ENCODE assay signal across 15 cellular contexts in genomic region chr12:52216107-52216506, GRCh38. TPM values are rescaled to one million over a fixed set of nuclear protein-coding genes. Genes with fewer than 3 reads are reported as not detected.
DNase-seq lines count a peak whose midpoint lies in the region; ATAC-seq and TF ChIP-seq lines count a peak whose summit lies in the region.
"Had no signal": no experiment of that assay in that cellular context is flagged by ENCODE, and none has a peak within 500 bp of the region (broad histone marks: within the 10 kb centered on the region; RNA-seq: fewer than 3 reads in every experiment).

No MANE protein-coding gene starts in this region.

- H3K4me1 Mint-ChIP-seq in osteocyte (ENCODE audit: unreplicated experiment) (peaks cover 42% of the 10 kb centered on the region), T-helper 17 cell (peaks cover 9% of the 10 kb centered on the region)

- H3K36me3 ChIP-seq in left ventricle myocardium inferior, result no peaks in the 10 kb centered on the region
- H3K36me3 ChIP-seq: upper lobe of left lung had no signal

- H3K9me3 ChIP-seq in left ventricle myocardium inferior (replicated peaks) (no peaks in the 10 kb centered on the region), T-helper 17 cell (ENCODE audit: control insufficient read depth, low read length, poor library complexity, severe bottlenecking) (no peaks in the 10 kb centered on the region)
- H3K9me3 ChIP-seq: upper lobe of left lung had no signal

- peaks cover 22% of the 10 kb centered on the region for H3K27me3 ChIP-seq in left ventricle myocardium inferior (ENCODE audit: low read depth)
- H3K27me3 ChIP-seq: upper lobe of left lung had no signal

- H3K4me1 ChIP-seq in left ventricle myocardium inferior, result peaks cover 5% of the 10 kb centered on the region

- ATAC-seq in T-helper 17 cell, result no peak
- ATAC-seq: activated naive CD4-positive, alpha-beta T cell treated with anti-CD3 and anti-CD28 coated beads, Interleukin-2, amount 50 U/mL, for 72 hours had no signal

- H3K27ac Mint-ChIP-seq in osteocyte (ENCODE audit: unreplicated experiment) (no peak overlapping the region), T-helper 17 cell (no peak overlapping the region)

- no peak overlapping the region for H3K27ac ChIP-seq in left ventricle myocardium inferior (replicated peaks)

- no peaks in the 10 kb centered on the region for H3K9me3 Mint-ChIP-seq in osteocyte (ENCODE audit: unreplicated experiment)
- H3K9me3 Mint-ChIP-seq: activated naive CD4-positive, alpha-beta T cell treated with anti-CD3 and anti-CD28 coated beads, Interleukin-2, amount 50 U/mL, for 72 hours had no signal

- peak; percentile 19 for DNase-seq in cardiac septum (ENCODE audit: low spot score)
- DNase-seq in left ventricle myocardium inferior, result no peak
- DNase-seq in astrocyte of the hippocampus (ENCODE audit: low read depth, low spot score), result peak; percentile 61
- DNase-seq in mesenteric fat pad (ENCODE audit: low spot score), result peak; percentile 49
- DNase-seq in stimulated activated CD4-positive, alpha-beta T cell treated with anti-CD3 and anti-CD28 coated beads, Interleukin-15, amount 100 ng/mL, for 24 hours, result no peak
- no peak for DNase-seq in osteocyte (ENCODE audit: extremely low spot score, unreplicated experiment)
- no peak for DNase-seq in DMS53 (lab: John Stamatoyannopoulos, UW)
- DNase-seq in T-helper 17 cell, result no peak
- DNase-seq: effector memory CD4-positive, alpha-beta T cell; MV-4-11; NCI-H2081 treated with DMSO at 0.1 percent for 48 hours; stimulated activated CD4-positive, alpha-beta T cell treated with anti-CD3 and anti-CD28 coated beads, Interleukin-4, amount 100 ng/mL, for 24 hours; T-helper 2 cell had no signal

- H3K36me3 Mint-ChIP-seq in osteocyte (ENCODE audit: unreplicated experiment) (no peaks in the 10 kb centered on the region), T-helper 17 cell (ENCODE audit: low read depth) (no peaks in the 10 kb centered on the region)
- H3K36me3 Mint-ChIP-seq: activated naive CD4-positive, alpha-beta T cell treated with anti-CD3 and anti-CD28 coated beads, Interleukin-2, amount 50 U/mL, for 72 hours had no signal

- H3K27me3 Mint-ChIP-seq in osteocyte (ENCODE audit: unreplicated experiment) (no peaks in the 10 kb centered on the region), T-helper 17 cell (peaks cover 46% of the 10 kb centered on the region)

- TF ChIP-seq CTCF in left ventricle myocardium inferior (IDR thresholded peaks at IDR 0.05; ENCODE audit: borderline replicate concordance), result no peak
- no peak for TF ChIP-seq CTCF in osteocyte (IDR thresholded peaks at IDR 0.05)

- H3K4me3 ChIP-seq in left ventricle myocardium inferior, result no peak overlapping the region
- H3K4me3 ChIP-seq: upper lobe of left lung had no signal

- intact Hi-C loops in cardiac septum (cut with DNase I) (loop anchor here (5.0 to 10.0 kb wide), 2 partner anchors 61 to 659 kb away; no protein-coding TSS in a partner anchor), left ventricle myocardium inferior (cut with micrococcal nuclease) (no loop called here)

- H3K4me3 Mint-ChIP-seq in osteocyte (ENCODE audit: unreplicated experiment), result no peak overlapping the region
- H3K4me3 Mint-ChIP-seq in T-helper 17 cell, result no peak overlapping the region

RNA-seq across cellular contexts. Expression of gene KRT7, which starts 16.9 kb away (rescaled TPM):
- total RNA-seq in cardiac septum, result 1.2 TPM
- not detected for total RNA-seq in left ventricle myocardium inferior
- total RNA-seq in mesenteric fat pad, result 11.7 TPM
- 168 and 178 TPM in 2 replicates for total RNA-seq in osteocyte
- under 1 TPM in 1 of 2 donors, not detected in 1; 0.70 TPM for total RNA-seq in T-helper 17 cell

RNA-seq across cellular contexts. Expression of gene KRT80, which starts 24.3 kb away (rescaled TPM):
- total RNA-seq in cardiac septum, result 1.2 TPM
- not detected for total RNA-seq in left ventricle myocardium inferior
- not detected for total RNA-seq in mesenteric fat pad
- total RNA-seq in osteocyte, result 9.2 and 9.9 TPM in 2 replicates
- total RNA-seq in T-helper 17 cell, result not detected
- total RNA-seq: activated naive CD4-positive, alpha-beta T cell treated with anti-CD3 and anti-CD28 coated beads, Interleukin-2, amount 50 U/mL, for 72 hours had no signal

RNA-seq across cellular contexts. Expression of gene KRT86, which starts 58.3 kb away (rescaled TPM):
- total RNA-seq in cardiac septum (not detected), left ventricle myocardium inferior (not detected), mesenteric fat pad (not detected), osteocyte (0.24 TPM in 2 replicates), T-helper 17 cell (under 1 TPM in 1 of 2 donors, not detected in 1; 0.21 TPM)

Comparison
In these comparisons a context has a peak if more than half of its experiments do, and no peak if none do; other contexts are left out.
1. DNase-seq: peak in cardiac septum (single experiment), astrocyte of the hippocampus (single experiment) and mesenteric fat pad (single experiment); none in left ventricle myocardium inferior (single experiment), stimulated activated CD4-positive, alpha-beta T cell treated with anti-CD3 and anti-CD28 coated beads, Interleukin-15, amount 100 ng/mL, for 24 hours (single experiment), osteocyte (single experiment), DMS53 (single experiment) and T-helper 17 cell (0 of 3).
2. RNA of gene KRT7, which starts 16.9 kb away (total RNA-seq): 168 to 178 TPM in osteocyte; 11.7 TPM in mesenteric fat pad (single experiment), 1.2 TPM in cardiac septum (single experiment), 0.70 TPM in T-helper 17 cell and not detected in left ventricle myocardium inferior (single experiment); every median in the first group is over 10 times any median in the second.